In the genomic region with DNA sequence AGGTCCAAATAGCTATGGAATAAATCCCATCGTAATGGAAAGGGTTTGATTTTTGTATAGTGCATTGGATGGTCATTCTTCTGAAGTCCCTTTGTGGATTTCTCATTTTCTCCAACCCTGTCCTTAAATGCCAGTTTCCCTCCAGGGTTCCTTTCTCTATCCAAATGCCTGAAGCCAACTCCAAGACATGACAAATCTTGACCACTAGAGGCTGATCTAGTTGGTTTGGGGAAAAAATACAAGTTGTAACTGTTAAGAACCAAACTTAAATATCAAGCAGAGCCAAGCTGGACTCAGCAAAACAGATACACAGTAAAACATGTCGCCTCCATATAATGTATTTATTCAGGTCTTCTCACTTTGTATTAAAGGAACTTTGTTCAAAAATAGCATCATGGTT, we compare ENCODE assay signal across 2 cellular contexts.
TF ChIP-seq lines count a peak whose summit lies in the region.

No MANE protein-coding gene starts in this region.

TF ChIP-seq in liver, 16 proteins besides CTCF, POLR2A, EP300 and RAD21 (continued from another document):
- TF ChIP-seq, protein P1, sequence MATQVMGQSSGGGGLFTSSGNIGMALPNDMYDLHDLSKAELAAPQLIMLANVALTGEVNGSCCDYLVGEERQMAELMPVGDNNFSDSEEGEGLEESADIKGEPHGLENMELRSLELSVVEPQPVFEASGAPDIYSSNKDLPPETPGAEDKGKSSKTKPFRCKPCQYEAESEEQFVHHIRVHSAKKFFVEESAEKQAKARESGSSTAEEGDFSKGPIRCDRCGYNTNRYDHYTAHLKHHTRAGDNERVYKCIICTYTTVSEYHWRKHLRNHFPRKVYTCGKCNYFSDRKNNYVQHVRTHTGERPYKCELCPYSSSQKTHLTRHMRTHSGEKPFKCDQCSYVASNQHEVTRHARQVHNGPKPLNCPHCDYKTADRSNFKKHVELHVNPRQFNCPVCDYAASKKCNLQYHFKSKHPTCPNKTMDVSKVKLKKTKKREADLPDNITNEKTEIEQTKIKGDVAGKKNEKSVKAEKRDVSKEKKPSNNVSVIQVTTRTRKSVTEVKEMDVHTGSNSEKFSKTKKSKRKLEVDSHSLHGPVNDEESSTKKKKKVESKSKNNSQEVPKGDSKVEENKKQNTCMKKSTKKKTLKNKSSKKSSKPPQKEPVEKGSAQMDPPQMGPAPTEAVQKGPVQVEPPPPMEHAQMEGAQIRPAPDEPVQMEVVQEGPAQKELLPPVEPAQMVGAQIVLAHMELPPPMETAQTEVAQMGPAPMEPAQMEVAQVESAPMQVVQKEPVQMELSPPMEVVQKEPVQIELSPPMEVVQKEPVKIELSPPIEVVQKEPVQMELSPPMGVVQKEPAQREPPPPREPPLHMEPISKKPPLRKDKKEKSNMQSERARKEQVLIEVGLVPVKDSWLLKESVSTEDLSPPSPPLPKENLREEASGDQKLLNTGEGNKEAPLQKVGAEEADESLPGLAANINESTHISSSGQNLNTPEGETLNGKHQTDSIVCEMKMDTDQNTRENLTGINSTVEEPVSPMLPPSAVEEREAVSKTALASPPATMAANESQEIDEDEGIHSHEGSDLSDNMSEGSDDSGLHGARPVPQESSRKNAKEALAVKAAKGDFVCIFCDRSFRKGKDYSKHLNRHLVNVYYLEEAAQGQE (IDR thresholded peaks at IDR 0.05), result no peak
- TF ChIP-seq JUND (IDR thresholded peaks at IDR 0.05), result no peak
- TF ChIP-seq, protein P2, sequence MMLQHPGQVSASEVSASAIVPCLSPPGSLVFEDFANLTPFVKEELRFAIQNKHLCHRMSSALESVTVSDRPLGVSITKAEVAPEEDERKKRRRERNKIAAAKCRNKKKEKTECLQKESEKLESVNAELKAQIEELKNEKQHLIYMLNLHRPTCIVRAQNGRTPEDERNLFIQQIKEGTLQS (IDR thresholded peaks at IDR 0.05), result no peak
- TF ChIP-seq, protein P3, sequence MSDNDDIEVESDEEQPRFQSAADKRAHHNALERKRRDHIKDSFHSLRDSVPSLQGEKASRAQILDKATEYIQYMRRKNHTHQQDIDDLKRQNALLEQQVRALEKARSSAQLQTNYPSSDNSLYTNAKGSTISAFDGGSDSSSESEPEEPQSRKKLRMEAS (IDR thresholded peaks at IDR 0.05), result no peak
- TF ChIP-seq GABPA (IDR thresholded peaks at IDR 0.05 in 1 of 2, conservative IDR thresholded peaks at IDR 0.05 in 1 of 2), result no peak
- TF ChIP-seq, protein P4, sequence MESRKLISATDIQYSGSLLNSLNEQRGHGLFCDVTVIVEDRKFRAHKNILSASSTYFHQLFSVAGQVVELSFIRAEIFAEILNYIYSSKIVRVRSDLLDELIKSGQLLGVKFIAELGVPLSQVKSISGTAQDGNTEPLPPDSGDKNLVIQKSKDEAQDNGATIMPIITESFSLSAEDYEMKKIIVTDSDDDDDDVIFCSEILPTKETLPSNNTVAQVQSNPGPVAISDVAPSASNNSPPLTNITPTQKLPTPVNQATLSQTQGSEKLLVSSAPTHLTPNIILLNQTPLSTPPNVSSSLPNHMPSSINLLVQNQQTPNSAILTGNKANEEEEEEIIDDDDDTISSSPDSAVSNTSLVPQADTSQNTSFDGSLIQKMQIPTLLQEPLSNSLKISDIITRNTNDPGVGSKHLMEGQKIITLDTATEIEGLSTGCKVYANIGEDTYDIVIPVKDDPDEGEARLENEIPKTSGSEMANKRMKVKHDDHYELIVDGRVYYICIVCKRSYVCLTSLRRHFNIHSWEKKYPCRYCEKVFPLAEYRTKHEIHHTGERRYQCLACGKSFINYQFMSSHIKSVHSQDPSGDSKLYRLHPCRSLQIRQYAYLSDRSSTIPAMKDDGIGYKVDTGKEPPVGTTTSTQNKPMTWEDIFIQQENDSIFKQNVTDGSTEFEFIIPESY (IDR thresholded peaks at IDR 0.05), result no peak
- TF ChIP-seq TAF1 (conservative IDR thresholded peaks at IDR 0.05), result no peak
- TF ChIP-seq RXRA (IDR thresholded peaks at IDR 0.05), result no peak
- no peak for TF ChIP-seq FOXA2 (IDR thresholded peaks at IDR 0.05)
- no peak for TF ChIP-seq HNF4G (IDR thresholded peaks at IDR 0.05)
- no peak for TF ChIP-seq EGR1 (IDR thresholded peaks at IDR 0.05; ENCODE audit: low read depth in 2 of 2)
- TF ChIP-seq NR2F2 (IDR thresholded peaks at IDR 0.05), result no peak
- TF ChIP-seq YY1 (IDR thresholded peaks at IDR 0.05), result no peak
- no peak for TF ChIP-seq HNF4A (conservative IDR thresholded peaks at IDR 0.05)

TF ChIP-seq in HepG2, 621 proteins besides CTCF, POLR2A, EP300 and RAD21 (continued from another document):
- TF ChIP-seq, protein P5, sequence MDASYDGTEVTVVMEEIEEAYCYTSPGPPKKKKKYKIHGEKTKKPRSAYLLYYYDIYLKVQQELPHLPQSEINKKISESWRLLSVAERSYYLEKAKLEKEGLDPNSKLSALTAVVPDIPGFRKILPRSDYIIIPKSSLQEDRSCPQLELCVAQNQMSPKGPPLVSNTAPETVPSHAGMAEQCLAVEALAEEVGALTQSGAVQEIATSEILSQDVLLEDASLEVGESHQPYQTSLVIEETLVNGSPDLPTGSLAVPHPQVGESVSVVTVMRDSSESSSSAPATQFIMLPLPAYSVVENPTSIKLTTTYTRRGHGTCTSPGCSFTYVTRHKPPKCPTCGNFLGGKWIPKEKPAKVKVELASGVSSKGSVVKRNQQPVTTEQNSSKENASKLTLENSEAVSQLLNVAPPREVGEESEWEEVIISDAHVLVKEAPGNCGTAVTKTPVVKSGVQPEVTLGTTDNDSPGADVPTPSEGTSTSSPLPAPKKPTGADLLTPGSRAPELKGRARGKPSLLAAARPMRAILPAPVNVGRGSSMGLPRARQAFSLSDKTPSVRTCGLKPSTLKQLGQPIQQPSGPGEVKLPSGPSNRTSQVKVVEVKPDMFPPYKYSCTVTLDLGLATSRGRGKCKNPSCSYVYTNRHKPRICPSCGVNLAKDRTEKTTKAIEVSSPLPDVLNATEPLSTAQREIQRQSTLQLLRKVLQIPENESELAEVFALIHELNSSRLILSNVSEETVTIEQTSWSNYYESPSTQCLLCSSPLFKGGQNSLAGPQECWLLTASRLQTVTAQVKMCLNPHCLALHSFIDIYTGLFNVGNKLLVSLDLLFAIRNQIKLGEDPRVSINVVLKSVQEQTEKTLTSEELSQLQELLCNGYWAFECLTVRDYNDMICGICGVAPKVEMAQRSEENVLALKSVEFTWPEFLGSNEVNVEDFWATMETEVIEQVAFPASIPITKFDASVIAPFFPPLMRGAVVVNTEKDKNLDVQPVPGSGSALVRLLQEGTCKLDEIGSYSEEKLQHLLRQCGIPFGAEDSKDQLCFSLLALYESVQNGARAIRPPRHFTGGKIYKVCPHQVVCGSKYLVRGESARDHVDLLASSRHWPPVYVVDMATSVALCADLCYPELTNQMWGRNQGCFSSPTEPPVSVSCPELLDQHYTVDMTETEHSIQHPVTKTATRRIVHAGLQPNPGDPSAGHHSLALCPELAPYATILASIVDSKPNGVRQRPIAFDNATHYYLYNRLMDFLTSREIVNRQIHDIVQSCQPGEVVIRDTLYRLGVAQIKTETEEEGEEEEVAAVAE (CRISPR knock-in tag; IDR thresholded peaks at IDR 0.05; ENCODE audit: borderline replicate concordance), result no peak
- TF ChIP-seq, protein P6, sequence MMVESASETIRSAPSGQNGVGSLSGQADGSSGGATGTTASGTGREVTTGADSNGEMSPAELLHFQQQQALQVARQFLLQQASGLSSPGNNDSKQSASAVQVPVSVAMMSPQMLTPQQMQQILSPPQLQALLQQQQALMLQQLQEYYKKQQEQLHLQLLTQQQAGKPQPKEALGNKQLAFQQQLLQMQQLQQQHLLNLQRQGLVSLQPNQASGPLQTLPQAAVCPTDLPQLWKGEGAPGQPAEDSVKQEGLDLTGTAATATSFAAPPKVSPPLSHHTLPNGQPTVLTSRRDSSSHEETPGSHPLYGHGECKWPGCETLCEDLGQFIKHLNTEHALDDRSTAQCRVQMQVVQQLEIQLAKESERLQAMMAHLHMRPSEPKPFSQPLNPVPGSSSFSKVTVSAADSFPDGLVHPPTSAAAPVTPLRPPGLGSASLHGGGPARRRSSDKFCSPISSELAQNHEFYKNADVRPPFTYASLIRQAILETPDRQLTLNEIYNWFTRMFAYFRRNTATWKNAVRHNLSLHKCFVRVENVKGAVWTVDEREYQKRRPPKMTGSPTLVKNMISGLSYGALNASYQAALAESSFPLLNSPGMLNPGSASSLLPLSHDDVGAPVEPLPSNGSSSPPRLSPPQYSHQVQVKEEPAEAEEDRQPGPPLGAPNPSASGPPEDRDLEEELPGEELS (CRISPR knock-in tag; IDR thresholded peaks at IDR 0.05), result no peak
- TF ChIP-seq, protein P7, sequence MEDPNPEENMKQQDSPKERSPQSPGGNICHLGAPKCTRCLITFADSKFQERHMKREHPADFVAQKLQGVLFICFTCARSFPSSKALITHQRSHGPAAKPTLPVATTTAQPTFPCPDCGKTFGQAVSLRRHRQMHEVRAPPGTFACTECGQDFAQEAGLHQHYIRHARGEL (CRISPR knock-in tag; IDR thresholded peaks at IDR 0.05), result no peak
- TF ChIP-seq MTA1 (CRISPR knock-in tag; IDR thresholded peaks at IDR 0.05; ENCODE audit: borderline replicate concordance), result no peak
TF ChIP-seq in HepG2: peak in this region for 0.
